15 cellular contexts compared by ENCODE assay signal in the genomic region with DNA sequence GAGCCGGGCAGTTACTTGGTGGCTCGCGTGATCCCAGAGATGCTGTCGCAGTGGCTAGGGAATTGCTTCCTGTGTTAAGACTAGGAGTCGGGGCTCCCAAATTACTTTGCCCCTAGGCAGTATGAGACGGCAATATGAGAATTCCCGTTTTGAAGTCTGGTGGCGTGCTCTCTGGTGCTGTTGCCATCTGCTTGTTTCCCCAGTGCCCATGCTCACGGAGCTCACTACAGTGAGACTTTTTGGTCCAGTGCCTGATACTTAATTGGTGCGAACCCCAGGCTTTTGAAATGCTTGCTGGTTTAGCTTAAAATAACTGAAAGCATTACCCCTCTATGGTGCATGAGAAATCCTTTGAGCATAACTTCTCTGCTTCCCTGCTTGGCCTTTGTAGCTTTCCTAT. TPM values are rescaled to one million over a fixed set of nuclear protein-coding genes. Genes with fewer than 3 reads are reported as not detected.
DNase-seq lines count a peak whose midpoint lies in the region; TF ChIP-seq lines count a peak whose summit lies in the region.
"Had no signal": no experiment of that assay in that cellular context is flagged by ENCODE, and none has a peak within 500 bp of the region (broad histone marks: within the 10 kb centered on the region; RNA-seq: fewer than 3 reads in every experiment).

No MANE protein-coding gene starts in this region.

- H3K27me3 ChIP-seq in dorsolateral prefrontal cortex = no peaks in the 10 kb centered on the region
- no peaks in the 10 kb centered on the region for H3K27me3 ChIP-seq in Karpas-422 (ENCODE audit: low read length)
- H3K27me3 ChIP-seq: BLaER1 had no signal

- H3K4me3 Mint-ChIP-seq in brain = no peak overlapping the region
- H3K4me3 Mint-ChIP-seq in mesothelial cell of epicardium = no peak overlapping the region
- H3K4me3 Mint-ChIP-seq: CD8-positive, alpha-beta memory T cell had no signal

- TF ChIP-seq CTCF in brain (conservative IDR thresholded peaks at IDR 0.05) = no peak
- no peak for TF ChIP-seq CTCF in dorsolateral prefrontal cortex (IDR thresholded peaks at IDR 0.05 in 54 of 56, conservative IDR thresholded peaks at IDR 0.05 in 2 of 56; ENCODE audit: low read depth in 1 of 56, partially characterized antibody in 56 of 56)
- no peak for TF ChIP-seq CTCF in mesothelial cell of epicardium (IDR thresholded peaks at IDR 0.05; ENCODE audit: unreplicated experiment)

- peaks cover 5% of the 10 kb centered on the region for H3K27me3 Mint-ChIP-seq in brain
- no peaks in the 10 kb centered on the region for H3K27me3 Mint-ChIP-seq in mesothelial cell of epicardium (ENCODE audit: low read depth)

- H3K36me3 Mint-ChIP-seq in brain (peaks cover 47% of the 10 kb centered on the region), mesothelial cell of epicardium (peaks cover 40% of the 10 kb centered on the region)

- H3K9me2 ChIP-seq in Karpas-422 (replicated peaks; ENCODE audit: insufficient read depth, low read length) = no peaks in the 10 kb centered on the region

- H3K79me2 ChIP-seq in Karpas-422 (ENCODE audit: low read length) = no peaks in the 10 kb centered on the region

- intact Hi-C loops in dorsolateral prefrontal cortex (cut with DNase I) = no loop called here
- intact Hi-C loops in posterior vena cava (cut with DNase I) = no loop called here

- no peaks in the 10 kb centered on the region for H3K9me3 ChIP-seq in Karpas-422 (ENCODE audit: low read length)
- H3K9me3 ChIP-seq: A549, BLaER1, Caco-2 had no signal

- H3K4me1 ChIP-seq in Karpas-422 (ENCODE audit: low read length) = no peaks in the 10 kb centered on the region
- H3K4me1 ChIP-seq: A549, Caco-2 had no signal

- no peaks in the 10 kb centered on the region for H3K9me3 Mint-ChIP-seq in brain
- no peaks in the 10 kb centered on the region for H3K9me3 Mint-ChIP-seq in mesothelial cell of epicardium
- H3K9me3 Mint-ChIP-seq: CD8-positive, alpha-beta memory T cell had no signal

- peaks cover 39% of the 10 kb centered on the region; the same call in 1 of the 2 replicates for H3K36me3 ChIP-seq in Karpas-422 (ENCODE audit: insufficient read depth, low read length)

- H3K4me1 Mint-ChIP-seq in brain (peaks cover 15% of the 10 kb centered on the region), mesothelial cell of epicardium (peaks cover 6% of the 10 kb centered on the region)

- DNase-seq in dorsolateral prefrontal cortex (peak in 1 of 10 donors; percentile 65), posterior vena cava (ENCODE audit: low spot score) (peak; percentile 47), mesothelial cell of epicardium (ENCODE audit: low spot score in 2 of 2, unreplicated experiment in 2 of 2) (no peak), AML-193 (lab: John Stamatoyannopoulos, UW) (no peak), Karpas-422 (no peak)
- no peak for DNase-seq in activated CD4-positive, alpha-beta T cell treated with anti-CD3 and anti-CD28 coated beads, Interleukin-2, amount 50 U/mL, for 48 hours
- DNase-seq: Caco-2; CD8-positive, alpha-beta memory T cell; DND-41; GF-D8; GM23248 had no signal

- peak overlapping the region in 4 of 5 experiments; percentile 41 to 91 (median 76) for H3K27ac Mint-ChIP-seq in brain
- H3K27ac Mint-ChIP-seq in mesothelial cell of epicardium = no peak overlapping the region

- no peak overlapping the region for H3K4me3 ChIP-seq in dorsolateral prefrontal cortex
- no peak overlapping the region for H3K4me3 ChIP-seq in Karpas-422 (ENCODE audit: low read length)
- H3K4me3 ChIP-seq: A549, BLaER1, GM23248 had no signal

- no peak overlapping the region for H3K4me2 ChIP-seq in Karpas-422 (ENCODE audit: low read depth, low read length, poor library complexity, severe bottlenecking)
- H3K4me2 ChIP-seq: A549, BLaER1 had no signal

- no peak overlapping the region for H3K9ac ChIP-seq in Karpas-422 (ENCODE audit: low read length)
- H3K9ac ChIP-seq: BLaER1, GM23248 had no signal

- H4K20me1 ChIP-seq in Karpas-422 (ENCODE audit: insufficient read depth, low read depth, low read length) = no peaks in the 10 kb centered on the region
- H4K20me1 ChIP-seq: BLaER1 had no signal

- H3K27ac ChIP-seq in dorsolateral prefrontal cortex (peak overlapping the region in 51 of 59 donors; percentile 2 to 85 (median 69)), Karpas-422 (ENCODE audit: low read length) (no peak overlapping the region)
- H3K27ac ChIP-seq: A549, BLaER1, GM23248, HL-60 had no signal

- H2AFZ ChIP-seq in Karpas-422 (ENCODE audit: low read length) = no peak overlapping the region
- H2AFZ ChIP-seq: GM23248 had no signal

RNA-seq across cellular contexts. Expression of gene AGT, which starts 22.3 kb away (rescaled TPM):
- polyA plus RNA-seq in brain (ENCODE audit: insufficient read depth, low read depth, low replicate concordance) = 162 TPM
- 100 to 1,000 TPM in 114 of 120 experiments, 10 to 100 TPM in 6; 75.7 to 327 (median 176) TPM for total RNA-seq in dorsolateral prefrontal cortex
- total RNA-seq in posterior vena cava = 10 to 100 TPM; 22.5 to 57.0 TPM
- total RNA-seq in mesothelial cell of epicardium = 1.1 to 1.9 TPM (median 1.5 TPM) in 3 replicates
- not detected in 2 replicates for total RNA-seq in Karpas-422 (2014; rRNA removed; shearing (Covaris generic); ENCODE audit: low replicate concordance)
- total RNA-seq: CD8-positive, alpha-beta memory T cell; GM23248 had no signal
- polyA plus RNA-seq: CD8-positive, alpha-beta memory T cell; GM23248 had no signal

RNA-seq across cellular contexts. Expression of gene COG2, which starts 49.3 kb away (rescaled TPM):
- 13.8 TPM for polyA plus RNA-seq in brain (ENCODE audit: insufficient read depth, low read depth, low replicate concordance)
- total RNA-seq in dorsolateral prefrontal cortex (10 to 100 TPM; 23.2 to 41.1 (median 30.6) TPM), posterior vena cava (10 to 100 TPM; 18.1 to 18.5 TPM), mesothelial cell of epicardium (22.4 to 23.6 TPM (median 23.0 TPM) in 3 replicates)
- 33.9 and 40.9 TPM in 2 replicates for total RNA-seq in Karpas-422 (2014; rRNA removed; shearing (Covaris generic); ENCODE audit: low replicate concordance)

RNA-seq across cellular contexts. Expression of gene CAPN9, which starts 55.6 kb away (rescaled TPM):
- polyA plus RNA-seq in brain (ENCODE audit: insufficient read depth, low read depth, low replicate concordance) = 2.0 TPM
- total RNA-seq in dorsolateral prefrontal cortex (1 to 10 TPM in 71 of 120 experiments, under 1 TPM in 43, not detected in 6; 0.22 to 5.4 (median 1.3) TPM), posterior vena cava (not detected), mesothelial cell of epicardium (0.44 to 0.78 TPM (median 0.77 TPM) in 3 replicates)
- total RNA-seq in Karpas-422 (2014; rRNA removed; shearing (Covaris generic); ENCODE audit: low replicate concordance) = not detected in 2 replicates
- total RNA-seq: CD8-positive, alpha-beta memory T cell; GM23248 had no signal
- polyA plus RNA-seq: A549; CD8-positive, alpha-beta memory T cell; GM23248 had no signal
